ENCODE assay signal across 12 cellular contexts in the genomic region with DNA sequence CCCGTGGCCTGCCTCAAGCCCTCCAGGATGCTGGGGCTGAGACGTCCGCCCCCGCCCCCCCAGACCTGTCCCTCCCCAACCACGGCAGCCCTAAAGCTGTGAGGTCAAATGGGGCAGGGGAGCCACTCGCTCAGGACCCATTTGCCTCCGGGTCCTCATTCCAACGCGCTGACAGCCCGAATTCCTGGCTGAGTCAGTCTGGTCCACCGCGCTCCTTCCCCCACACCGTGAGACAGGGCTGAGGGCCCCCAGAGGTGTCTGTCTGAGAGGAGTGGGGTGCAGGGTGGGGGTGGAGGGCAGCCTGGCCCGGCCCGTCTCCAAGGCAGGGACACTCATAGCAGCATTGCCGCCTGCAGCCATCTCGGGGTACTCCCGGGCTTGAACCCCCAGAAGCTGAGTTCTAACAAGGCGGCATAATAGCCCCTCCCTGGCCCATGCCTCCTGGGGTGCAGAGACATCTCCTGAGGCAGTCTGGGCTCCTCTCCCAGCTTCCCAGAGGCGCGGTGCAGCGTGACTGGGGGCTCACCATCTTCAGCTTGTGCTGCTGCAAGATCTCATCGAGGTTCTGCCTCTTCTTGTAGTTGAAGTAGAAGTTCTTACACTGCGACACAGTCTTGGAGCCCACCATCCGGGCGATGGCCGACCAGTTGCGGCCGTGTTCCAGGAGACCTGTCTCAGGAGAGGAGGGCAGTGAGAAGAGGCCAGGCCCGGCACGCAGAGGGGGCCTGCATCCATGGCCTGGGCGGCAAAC.
DNase-seq lines count a peak whose midpoint lies in the region; ATAC-seq, FAIRE-seq and TF ChIP-seq lines count a peak whose summit lies in the region.
"Had no signal": no experiment of that assay in that cellular context is flagged by ENCODE, and none has a peak within 500 bp of the region (broad histone marks: within the 10 kb centered on the region; RNA-seq: fewer than 3 reads in every experiment).

No MANE protein-coding gene starts in this region.

- peak overlapping the region; percentile 75 for H3K4me3 Mint-ChIP-seq in astrocyte (ENCODE audit: unreplicated experiment)
- H3K4me3 Mint-ChIP-seq: activated CD8-positive, alpha-beta T cell treated with anti-CD3 and anti-CD28 coated beads for 36 hours; B cell; natural killer cell treated with Interleukin-12 subunit alpha and Interleukin-12 subunit beta and Interleukin-15 and Interleukin-18, amount 100 ng/mL, for 72 hours had no signal

- peaks cover 31% of the 10 kb centered on the region for H3K36me3 ChIP-seq in right atrium auricular region
- H3K36me3 ChIP-seq in astrocyte (ENCODE audit: insufficient read depth, low read length), result peaks cover 15% of the 10 kb centered on the region
- peaks cover 0 to 24% of the 10 kb centered on the region in 2 donors for H3K36me3 ChIP-seq in vagina

- peaks cover 12% of the 10 kb centered on the region for H3K36me3 Mint-ChIP-seq in astrocyte (ENCODE audit: low read depth, unreplicated experiment)
- H3K36me3 Mint-ChIP-seq: natural killer cell treated with Interleukin-12 subunit alpha and Interleukin-12 subunit beta and Interleukin-15 and Interleukin-18, amount 100 ng/mL, for 72 hours had no signal

- peak overlapping the region; percentile 100 for H3K4me2 ChIP-seq in astrocyte (ENCODE audit: low read length)

- no peak for TF ChIP-seq POLR2A in vagina (IDR thresholded peaks at IDR 0.05)

- H3K27ac Mint-ChIP-seq in astrocyte (ENCODE audit: unreplicated experiment), result peak overlapping the region; percentile 96
- H3K27ac Mint-ChIP-seq: activated CD8-positive, alpha-beta T cell treated with anti-CD3 and anti-CD28 coated beads for 36 hours; B cell; natural killer cell treated with Interleukin-12 subunit alpha and Interleukin-12 subunit beta and Interleukin-15 and Interleukin-18, amount 100 ng/mL, for 72 hours had no signal

- H3K4me3 ChIP-seq in right atrium auricular region (no peak overlapping the region), astrocyte (ENCODE audit: insufficient read depth, low read depth, low read length) (peak overlapping the region; percentile 18), vagina (no peak overlapping the region)

- DNase-seq in right atrium auricular region (ENCODE audit: low spot score), result no peak
- no peak for DNase-seq in Right ventricle myocardium superior
- DNase-seq in astrocyte (ENCODE audit: low read depth), result peak; percentile 88
- peak; percentile 91 for DNase-seq in iris pigment epithelial cell (ENCODE audit: low read depth)
- DNase-seq in vagina (ENCODE audit: extremely low spot score in 2 of 2), result no peak
- DNase-seq in SIG-M5 (lab: John Stamatoyannopoulos, UW), result no peak
- DNase-seq: activated CD8-positive, alpha-beta T cell treated with anti-CD3 and anti-CD28 coated beads for 36 hours; NCI-H1092 treated with DMSO at 0.1 percent for 48 hours had no signal

- peaks cover 91% of the 10 kb centered on the region for H3K79me2 ChIP-seq in astrocyte (ENCODE audit: insufficient read depth, low read length)

- H3K4me1 Mint-ChIP-seq in astrocyte (ENCODE audit: low read depth, unreplicated experiment), result peaks cover 49% of the 10 kb centered on the region

- no peak for ATAC-seq in Right ventricle myocardium superior (ENCODE audit: poor library complexity)
- no peak for ATAC-seq in GM19463 (IDR thresholded peaks at IDR 0.05; ENCODE audit: unreplicated experiment)
- ATAC-seq in HG03439 (IDR thresholded peaks at IDR 0.05; ENCODE audit: unreplicated experiment), result no peak
- ATAC-seq: activated CD8-positive, alpha-beta T cell treated with anti-CD3 and anti-CD28 coated beads for 36 hours; natural killer cell treated with Interleukin-12 subunit alpha and Interleukin-12 subunit beta and Interleukin-15 and Interleukin-18, amount 100 ng/mL, for 72 hours had no signal

- no peak for FAIRE-seq in astrocyte (lab: Jason Lieb, UNC)

- intact Hi-C loops in Right ventricle myocardium superior (cut with DNase I), result loop anchor here (5.0 to 10.0 kb wide), 3 partner anchors 37 to 379 kb away; no protein-coding TSS in a partner anchor
- intact Hi-C loops in vagina (cut with DNase I), result loop anchor here (5.0 kb wide), 1 partner anchor 37 kb away; no protein-coding TSS in a partner anchor

- H3K27me3 ChIP-seq in right atrium auricular region (no peaks in the 10 kb centered on the region), astrocyte (ENCODE audit: insufficient read depth, low read length) (no peaks in the 10 kb centered on the region), vagina (no peaks in the 10 kb centered on the region)

- peak overlapping the region; percentile 91 to 94 for H3K27ac ChIP-seq in right atrium auricular region
- peak overlapping the region; percentile 96 for H3K27ac ChIP-seq in astrocyte (ENCODE audit: low read depth, low read length)
- peak overlapping the region; percentile 89 for H3K27ac ChIP-seq in vagina

- peak overlapping the region; percentile 98 for H3K9ac ChIP-seq in astrocyte (ENCODE audit: low read length)

- no peak overlapping the region for H2AFZ ChIP-seq in astrocyte (ENCODE audit: low read depth, low read length)

- no peaks in the 10 kb centered on the region for H3K9me3 Mint-ChIP-seq in astrocyte (ENCODE audit: unreplicated experiment)
- H3K9me3 Mint-ChIP-seq: activated CD8-positive, alpha-beta T cell treated with anti-CD3 and anti-CD28 coated beads for 36 hours; natural killer cell treated with Interleukin-12 subunit alpha and Interleukin-12 subunit beta and Interleukin-15 and Interleukin-18, amount 100 ng/mL, for 72 hours had no signal

- TF ChIP-seq CTCF in right atrium auricular region (IDR thresholded peaks at IDR 0.05) (no peak), astrocyte (IDR thresholded peaks at IDR 0.05; ENCODE audit: insufficient read depth, low read depth, low read length) (no peak), vagina (IDR thresholded peaks at IDR 0.05) (no peak)

- H3K9me3 ChIP-seq in right atrium auricular region, result no peaks in the 10 kb centered on the region
- H3K9me3 ChIP-seq in astrocyte (ENCODE audit: insufficient read depth, low read depth, low read length), result no peaks in the 10 kb centered on the region
- H3K9me3 ChIP-seq in vagina, result no peaks in the 10 kb centered on the region

- H3K4me1 ChIP-seq in right atrium auricular region (peaks cover 0 to 80% of the 10 kb centered on the region in 2 donors), astrocyte (ENCODE audit: insufficient read depth, low read length) (peaks cover 72% of the 10 kb centered on the region), vagina (peaks cover 80% of the 10 kb centered on the region)

- H4K20me1 ChIP-seq in astrocyte (ENCODE audit: insufficient read depth, low read length), result peaks cover 67% of the 10 kb centered on the region

- no peaks in the 10 kb centered on the region for H3K27me3 Mint-ChIP-seq in astrocyte (ENCODE audit: low read depth, unreplicated experiment)
- H3K27me3 Mint-ChIP-seq: activated CD8-positive, alpha-beta T cell treated with anti-CD3 and anti-CD28 coated beads for 36 hours; B cell; natural killer cell treated with Interleukin-12 subunit alpha and Interleukin-12 subunit beta and Interleukin-15 and Interleukin-18, amount 100 ng/mL, for 72 hours had no signal

Comparison
In these comparisons a context has a peak if more than half of its experiments do, and no peak if none do; other contexts are left out.
1. DNase-seq: peak in astrocyte (single experiment) and iris pigment epithelial cell (single experiment); none in right atrium auricular region (single experiment), Right ventricle myocardium superior (single experiment), vagina (0 of 2) and SIG-M5 (single experiment).
2. Peak in every context shown above with its lines, with median percentiles within 50 percentile points of each other: H3K27ac ChIP-seq.